In the genomic region with DNA sequence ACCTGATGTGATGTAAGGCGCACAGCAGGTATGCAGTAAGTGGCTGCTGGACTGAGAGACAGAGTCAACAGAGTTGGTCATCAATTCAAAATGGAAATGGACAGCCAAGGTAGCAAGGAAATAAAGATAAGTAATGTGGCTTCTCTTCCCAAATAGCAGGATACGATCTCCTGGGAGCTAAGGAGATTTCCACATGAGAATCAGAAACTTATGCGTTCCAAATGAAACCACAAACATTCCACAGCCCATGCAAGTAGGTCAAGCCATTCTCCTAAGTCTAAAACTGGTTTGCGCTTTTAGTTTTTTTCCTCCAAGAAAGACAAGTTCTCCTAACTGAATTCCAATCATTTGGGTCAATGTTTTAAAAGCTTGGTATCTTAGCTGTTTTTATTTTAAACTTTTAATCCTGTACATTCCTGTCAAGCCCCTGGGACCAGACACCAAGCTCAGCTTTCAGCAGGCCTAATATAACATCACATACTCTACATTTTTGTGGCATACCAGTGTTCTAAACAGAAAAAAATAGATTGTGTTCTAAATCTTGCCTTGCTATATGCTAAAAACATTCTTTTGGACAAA, we compare ENCODE assay signal across 9 cellular contexts.
DNase-seq lines count a peak whose midpoint lies in the region; ATAC-seq and TF ChIP-seq lines count a peak whose summit lies in the region.
"Had no signal": no experiment of that assay in that cellular context is flagged by ENCODE, and none has a peak within 500 bp of the region (broad histone marks: within the 10 kb centered on the region; RNA-seq: fewer than 3 reads in every experiment).

No MANE protein-coding gene starts in this region.

- no peaks in the 10 kb centered on the region for H3K36me3 ChIP-seq in ascending aorta

- H3K4me3 Mint-ChIP-seq in immature natural killer cell (no peak overlapping the region), glutamatergic neuron (ENCODE audit: unreplicated experiment) (no peak overlapping the region)

- peak overlapping the region; percentile 72 to 74 for H3K27ac ChIP-seq in ascending aorta

- H3K9me3 Mint-ChIP-seq in immature natural killer cell = peaks cover 0 to 14% (median 0%) of the 10 kb centered on the region in 6 donors
- no peaks in the 10 kb centered on the region for H3K9me3 Mint-ChIP-seq in glutamatergic neuron (ENCODE audit: unreplicated experiment)

- H3K36me3 Mint-ChIP-seq in immature natural killer cell = peaks cover 7 to 14% (median 9%) of the 10 kb centered on the region in 3 donors
- H3K36me3 Mint-ChIP-seq in glutamatergic neuron (ENCODE audit: unreplicated experiment) = peaks cover 12% of the 10 kb centered on the region

- DNase-seq in HCEC 1CT = peak; percentile 91
- DNase-seq in ascending aorta (ENCODE audit: low spot score in 2 of 2) = no peak
- DNase-seq in immature natural killer cell = no peak
- peak; percentile 85 for DNase-seq in stromal cell of bone marrow (ENCODE audit: low read depth)
- DNase-seq in glutamatergic neuron = no peak
- no peak for DNase-seq in germinal center (ENCODE audit: low spot score)

- intact Hi-C loops in ascending aorta (cut with DNase I) = no loop called here

- TF ChIP-seq CTCF in ascending aorta (IDR thresholded peaks at IDR 0.05) (no peak), glutamatergic neuron (IDR thresholded peaks at IDR 0.05; ENCODE audit: partially characterized antibody, unreplicated experiment) (no peak)

- H3K27me3 ChIP-seq in ascending aorta = no peaks in the 10 kb centered on the region
- H3K27me3 ChIP-seq: esophagus muscularis mucosa had no signal

- peaks cover 0 to 11% of the 10 kb centered on the region in 2 donors for H3K9me3 ChIP-seq in ascending aorta

- H3K4me3 ChIP-seq in ascending aorta = no peak overlapping the region
- H3K4me3 ChIP-seq: esophagus muscularis mucosa had no signal

- no peak for ATAC-seq in HG02884 (IDR thresholded peaks at IDR 0.05; ENCODE audit: unreplicated experiment)
- ATAC-seq in GM19467 (IDR thresholded peaks at IDR 0.05; ENCODE audit: unreplicated experiment) = no peak

- H3K27me3 Mint-ChIP-seq in immature natural killer cell (ENCODE audit: low read depth in 3 of 3) = peaks cover 0 to 9% (median 0%) of the 10 kb centered on the region in 3 donors
- no peaks in the 10 kb centered on the region for H3K27me3 Mint-ChIP-seq in glutamatergic neuron (ENCODE audit: unreplicated experiment)

- peaks cover 0 to 20% of the 10 kb centered on the region in 2 donors for H3K4me1 ChIP-seq in ascending aorta

- peak overlapping the region; percentile 63 to 97 (median 86) for H3K27ac Mint-ChIP-seq in immature natural killer cell
- no peak overlapping the region for H3K27ac Mint-ChIP-seq in glutamatergic neuron (ENCODE audit: unreplicated experiment)

- H3K4me1 Mint-ChIP-seq in immature natural killer cell (peaks cover 31 to 45% of the 10 kb centered on the region in 2 donors), glutamatergic neuron (ENCODE audit: low read depth, unreplicated experiment) (no peaks in the 10 kb centered on the region)

Comparison
In these comparisons a context has a peak if more than half of its experiments do, and no peak if none do; other contexts are left out.
1. DNase-seq: peak in HCEC 1CT (single experiment) and stromal cell of bone marrow (single experiment); none in ascending aorta (0 of 2), immature natural killer cell (0 of 3), glutamatergic neuron (single experiment) and germinal center (single experiment).